In genomic region chr12:65327207-65328076, GRCh38 we compare ENCODE assay signal across 1 cellular context.
TF ChIP-seq lines count a peak whose summit lies in the region.

No MANE protein-coding gene starts in this region.

TF ChIP-seq in SK-N-SH, 30 proteins besides CTCF, POLR2A, EP300 and RAD21 (continued from another document):
- TF ChIP-seq SMC3 (IDR thresholded peaks at IDR 0.05; ENCODE audit: low read depth, low read length) = no peak
- peak; percentile 87 for TF ChIP-seq NFIC (IDR thresholded peaks at IDR 0.05; ENCODE audit: borderline replicate concordance)
- no peak for TF ChIP-seq REST (IDR thresholded peaks at IDR 0.05; ENCODE audit: low read depth, low read length)
- TF ChIP-seq, protein P1, sequence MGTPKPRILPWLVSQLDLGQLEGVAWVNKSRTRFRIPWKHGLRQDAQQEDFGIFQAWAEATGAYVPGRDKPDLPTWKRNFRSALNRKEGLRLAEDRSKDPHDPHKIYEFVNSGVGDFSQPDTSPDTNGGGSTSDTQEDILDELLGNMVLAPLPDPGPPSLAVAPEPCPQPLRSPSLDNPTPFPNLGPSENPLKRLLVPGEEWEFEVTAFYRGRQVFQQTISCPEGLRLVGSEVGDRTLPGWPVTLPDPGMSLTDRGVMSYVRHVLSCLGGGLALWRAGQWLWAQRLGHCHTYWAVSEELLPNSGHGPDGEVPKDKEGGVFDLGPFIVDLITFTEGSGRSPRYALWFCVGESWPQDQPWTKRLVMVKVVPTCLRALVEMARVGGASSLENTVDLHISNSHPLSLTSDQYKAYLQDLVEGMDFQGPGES (IDR thresholded peaks at IDR 0.05; ENCODE audit: low read depth, low read length) = no peak
- TF ChIP-seq SIN3A (IDR thresholded peaks at IDR 0.05; ENCODE audit: borderline replicate concordance, low read depth, low read length) = no peak
- TF ChIP-seq MEF2A (IDR thresholded peaks at IDR 0.05; ENCODE audit: borderline replicate concordance, low read depth) = no peak
- TF ChIP-seq MXI1 (IDR thresholded peaks at IDR 0.05; ENCODE audit: low read depth, low read length) = no peak
- TF ChIP-seq POLR2AphosphoS5 (IDR thresholded peaks at IDR 0.05; ENCODE audit: low read depth, low read length) = peak; percentile 35; the same call in 1 of the 2 replicates
- no peak for TF ChIP-seq GATA2 (CRISPR knock-in tag; IDR thresholded peaks at IDR 0.05)
- no peak for TF ChIP-seq FOSL2 (IDR thresholded peaks at IDR 0.05; ENCODE audit: borderline replicate concordance, low read depth)
- no peak for TF ChIP-seq RXRA (IDR thresholded peaks at IDR 0.05; ENCODE audit: borderline replicate concordance, low read depth)
- TF ChIP-seq RCOR1 (IDR thresholded peaks at IDR 0.05; ENCODE audit: low read length) = no peak
- TF ChIP-seq TCF12 (IDR thresholded peaks at IDR 0.05) = peak; percentile 88
- TF ChIP-seq NRF1 (IDR thresholded peaks at IDR 0.05; ENCODE audit: low read depth, low read length) = no peak
- no peak for TF ChIP-seq FOXJ3 (CRISPR knock-in tag; IDR thresholded peaks at IDR 0.05)
